14 cellular contexts compared by ENCODE assay signal in genomic region chr3:146421814-146422748, GRCh38. TPM values are rescaled to one million over a fixed set of nuclear protein-coding genes. Genes with fewer than 3 reads are reported as not detected.
DNase-seq lines count a peak whose midpoint lies in the region; ATAC-seq and TF ChIP-seq lines count a peak whose summit lies in the region.
"Had no signal": no experiment of that assay in that cellular context is flagged by ENCODE, and none has a peak within 500 bp of the region (broad histone marks: within the 10 kb centered on the region; RNA-seq: fewer than 3 reads in every experiment).

No MANE protein-coding gene starts in this region.

- in situ Hi-C loops in gastrocnemius medialis (cut with MboI; ENCODE audit: low sequenced_read_pairs in 4 of 4), result no loop called here

- H3K4me3 ChIP-seq in fibroblast of pulmonary artery (replicated peaks; ENCODE audit: low read depth, low read length) (no peak overlapping the region), smooth muscle cell (no peak overlapping the region), gastrocnemius medialis (no peak overlapping the region)
- H3K4me3 ChIP-seq: cardiac muscle cell, skin epidermis, transverse colon had no signal

- H3K4me1 ChIP-seq in smooth muscle cell (ENCODE audit: low read depth) (no peaks in the 10 kb centered on the region), gastrocnemius medialis (no peaks in the 10 kb centered on the region)
- H3K4me1 ChIP-seq: transverse colon had no signal

- no peak for TF ChIP-seq POLR2A in gastrocnemius medialis (IDR thresholded peaks at IDR 0.05)

- H3K36me3 ChIP-seq in smooth muscle cell (ENCODE audit: low read depth) (no peaks in the 10 kb centered on the region), gastrocnemius medialis (no peaks in the 10 kb centered on the region)
- H3K36me3 ChIP-seq: cardiac muscle cell, transverse colon had no signal

- H3K9me3 ChIP-seq in smooth muscle cell (replicated peaks; ENCODE audit: low read depth) (no peaks in the 10 kb centered on the region), gastrocnemius medialis (no peaks in the 10 kb centered on the region)
- H3K9me3 ChIP-seq: transverse colon had no signal

- H3K27ac ChIP-seq in smooth muscle cell (ENCODE audit: low read depth) (peak overlapping the region; percentile 80), gastrocnemius medialis (no peak overlapping the region)
- H3K27ac ChIP-seq: cardiac muscle cell, skin epidermis, transverse colon had no signal

- WGBS in smooth muscle cell (ENCODE audit: low lambda C conversion rate), result 70% methylated on average over 5 of the region's 5 CpGs

- H3K79me2 ChIP-seq in smooth muscle cell (ENCODE audit: low read depth), result no peaks in the 10 kb centered on the region

- H3K4me2 ChIP-seq in smooth muscle cell, result peak overlapping the region; percentile 62

- intact Hi-C loops in gastrocnemius medialis (cut with DNase I; ENCODE audit: low total_unique reads), result no loop called here

- H3K27me3 ChIP-seq in smooth muscle cell (ENCODE audit: low read depth) (no peaks in the 10 kb centered on the region), gastrocnemius medialis (no peaks in the 10 kb centered on the region)
- H3K27me3 ChIP-seq: cardiac muscle cell, transverse colon had no signal

- no peaks in the 10 kb centered on the region for H3F3A ChIP-seq in smooth muscle cell (ENCODE audit: low read depth)

- H4K20me1 ChIP-seq in smooth muscle cell (ENCODE audit: low read depth), result no peaks in the 10 kb centered on the region

- TF ChIP-seq CTCF in fibroblast of pulmonary artery (IDR thresholded peaks at IDR 0.05; ENCODE audit: low read length, missing control alignments) (no peak), smooth muscle cell (IDR thresholded peaks at IDR 0.05; ENCODE audit: borderline replicate concordance, insufficient read depth, poor library complexity, severe bottlenecking) (no peak), gastrocnemius medialis (IDR thresholded peaks at IDR 0.05 in 4 of 5, conservative IDR thresholded peaks at IDR 0.05 in 1 of 5) (no peak)

- ATAC-seq in GM18498 (IDR thresholded peaks at IDR 0.05; ENCODE audit: unreplicated experiment) (no peak), gastrocnemius medialis (no peak)
- ATAC-seq: activated CD4-positive, CD25-positive, alpha-beta regulatory T cell treated with anti-CD3 and anti-CD28 coated beads, Interleukin-2, amount 50 U/mL, for 24 hours had no signal

- peak; percentile 33 for DNase-seq in HPDE6-E6E7 (ENCODE audit: extremely low spot score)
- peak; percentile 38 for DNase-seq in amniotic stem cell (lab: John Stamatoyannopoulos, UW)
- DNase-seq in fibroblast of pulmonary artery (ENCODE audit: low read depth), result peak; percentile 41
- no peak for DNase-seq in smooth muscle cell (lab: John Stamatoyannopoulos, UW; ENCODE audit: unreplicated experiment)
- no peak for DNase-seq in NCI-H2196 treated with DMSO at 0.1 percent for 48 hours (lab: John Stamatoyannopoulos, UW; ENCODE audit: unreplicated experiment)
- DNase-seq in gastrocnemius medialis, result no peak
- DNase-seq in NCI-H510A (lab: John Stamatoyannopoulos, UW), result no peak
- DNase-seq: erythroblast, immature natural killer cell, transverse colon had no signal

- H3K9ac ChIP-seq in smooth muscle cell (ENCODE audit: low read depth), result peak overlapping the region; percentile 29

- H2AFZ ChIP-seq in smooth muscle cell (ENCODE audit: low read depth), result no peak overlapping the region

RNA-seq across cellular contexts. Expression of gene PLSCR2, which starts 47.3 kb away (rescaled TPM):
- 0.58 TPM in 1 of 2 replicates, not detected in the other for total RNA-seq in smooth muscle cell
- not detected in 2 replicates for polyA plus RNA-seq in smooth muscle cell
- not detected for total RNA-seq in gastrocnemius medialis
- total RNA-seq: cardiac muscle cell had no signal
- polyA plus RNA-seq: cardiac muscle cell, immature natural killer cell had no signal

Comparison
In these comparisons a context has a peak if more than half of its experiments do, and no peak if none do; other contexts are left out.
1. DNase-seq: peak in HPDE6-E6E7 (single experiment), amniotic stem cell (single experiment) and fibroblast of pulmonary artery (single experiment); none in smooth muscle cell (single experiment), NCI-H2196 treated with DMSO at 0.1 percent for 48 hours (single experiment), gastrocnemius medialis (0 of 2) and NCI-H510A (single experiment).